ENCODE assay signal across 10 cellular contexts in the genomic region with DNA sequence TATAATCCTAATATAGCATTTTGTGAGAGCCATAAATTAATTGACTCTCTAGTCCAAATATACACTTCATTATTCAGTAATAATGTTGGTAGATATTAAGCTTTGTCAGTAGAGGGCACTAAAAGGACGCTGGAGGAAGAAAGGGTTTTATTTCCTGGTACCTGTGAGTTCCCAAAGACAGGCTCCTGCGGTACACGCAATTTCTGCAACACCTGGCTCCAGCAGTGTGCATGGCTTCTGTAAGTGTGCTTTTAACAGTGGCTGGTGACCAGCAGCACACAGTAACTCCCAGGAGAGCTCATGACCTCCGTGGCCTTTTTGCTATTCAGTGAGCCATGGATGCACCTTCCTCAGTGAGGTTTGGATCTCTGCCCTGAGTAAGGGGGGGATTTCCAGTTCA.
DNase-seq lines count a peak whose midpoint lies in the region; ATAC-seq and TF ChIP-seq lines count a peak whose summit lies in the region.
"Had no signal": no experiment of that assay in that cellular context is flagged by ENCODE, and none has a peak within 500 bp of the region (broad histone marks: within the 10 kb centered on the region; RNA-seq: fewer than 3 reads in every experiment).

No MANE protein-coding gene starts in this region.

- no peak overlapping the region for H3K4me3 ChIP-seq in choroid plexus epithelial cell (ENCODE audit: low read depth, low read length)
- H3K4me3 ChIP-seq: SJSA1 had no signal

- ATAC-seq in GM18867 (IDR thresholded peaks at IDR 0.05; ENCODE audit: unreplicated experiment) (peak; percentile 92), HG02970 (IDR thresholded peaks at IDR 0.05; ENCODE audit: low FRiP score, unreplicated experiment) (peak; percentile 90)

- no peak overlapping the region for H3K27ac ChIP-seq in C4-2B
- H3K27ac ChIP-seq: SJSA1 had no signal

- TF ChIP-seq CTCF in C4-2B (conservative IDR thresholded peaks at IDR 0.05) (peak; percentile 79), choroid plexus epithelial cell (conservative IDR thresholded peaks at IDR 0.05; ENCODE audit: low read depth, low read length) (peak; percentile 71)

- DNase-seq in NCI-H2171 (lab: John Stamatoyannopoulos, UW) (peak; percentile 2), choroid plexus epithelial cell (ENCODE audit: low read depth) (peak; percentile 56), pons (ENCODE audit: low spot score) (peak; percentile 9), putamen (ENCODE audit: low spot score) (no peak), NCI-H2081 treated with DMSO at 0.1 percent for 48 hours (lab: John Stamatoyannopoulos, UW) (no peak)
- DNase-seq: naive B cell had no signal

Comparison
In these comparisons a context has a peak if more than half of its experiments do, and no peak if none do; other contexts are left out.
1. DNase-seq: peak in NCI-H2171 (single experiment), choroid plexus epithelial cell (single experiment) and pons (single experiment); none in putamen (single experiment) and NCI-H2081 treated with DMSO at 0.1 percent for 48 hours (single experiment).